In the genomic region with DNA sequence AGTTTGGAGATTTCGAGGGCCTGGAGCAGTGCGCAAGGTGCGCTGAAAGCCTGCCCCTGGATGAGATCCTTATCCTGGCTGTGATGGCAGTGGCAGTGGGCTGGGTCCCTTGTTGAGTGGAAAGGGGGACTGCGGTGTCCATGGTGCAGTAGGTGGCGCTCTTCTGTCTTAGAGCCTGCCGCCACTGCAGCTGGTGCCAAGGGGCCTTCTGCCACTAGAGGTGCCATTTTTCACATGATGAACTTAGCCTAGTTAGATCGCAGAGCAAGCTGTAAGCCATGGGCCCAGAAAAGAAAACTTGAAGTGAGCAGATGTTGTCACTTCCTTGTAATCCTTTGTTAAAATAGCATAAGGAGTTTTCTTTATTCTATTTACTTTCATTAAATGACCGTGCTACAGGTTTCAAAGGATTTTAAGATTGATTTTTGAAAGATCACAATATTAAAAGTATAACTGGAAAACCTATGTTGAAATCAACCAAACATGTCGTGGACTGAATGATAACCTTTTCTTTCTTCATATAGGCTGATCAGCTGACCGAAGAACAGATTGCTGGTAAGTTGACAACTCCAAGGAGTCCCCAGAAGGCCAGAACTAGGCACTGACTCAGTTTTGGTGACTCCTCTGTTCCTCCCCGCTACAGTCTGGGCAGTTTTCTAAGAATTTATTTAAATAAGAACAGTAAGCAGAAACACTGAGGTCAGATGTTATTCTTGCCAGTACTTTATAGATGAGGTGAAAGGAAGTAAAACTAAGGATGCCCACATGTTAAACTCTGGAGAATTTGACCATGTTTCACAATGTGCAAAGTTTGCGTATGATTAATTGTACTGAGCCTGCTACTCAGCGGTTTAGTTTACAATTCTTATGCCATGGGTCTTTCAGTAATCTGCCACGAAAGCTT, we compare ENCODE assay signal across 8 cellular contexts. TPM values are rescaled to one million over a fixed set of nuclear protein-coding genes. Genes with fewer than 3 reads are reported as not detected.
DNase-seq lines count a peak whose midpoint lies in the region; ATAC-seq, FAIRE-seq and TF ChIP-seq lines count a peak whose summit lies in the region.

No MANE protein-coding gene starts in this region.

- H4K20me1 ChIP-seq in OCI-LY7 (ENCODE audit: insufficient read depth, low read length) = peaks cover 28% of the 10 kb centered on the region

- H3K9me2 ChIP-seq in OCI-LY7 (ENCODE audit: insufficient read depth, low read length) = no peaks in the 10 kb centered on the region

- intact Hi-C loops in OCI-LY7 (cut with micrococcal nuclease; ENCODE audit: unreplicated experiment) = loop anchor here (1.0 to 5.0 kb wide), 5 partner anchors 142 to 663 kb away; partner anchors contain the start of genes PSMC1, RPS6KA5 and TDP1

- peak; percentile 92 for DNase-seq in D721Med (ENCODE audit: insufficient read length, low spot score)
- DNase-seq in HuH-7.5 (ENCODE audit: low spot score) = peak; percentile 91
- peak; percentile 93 for DNase-seq in OCI-LY7 (ENCODE audit: low spot score)
- DNase-seq in activated T-cell treated with anti-CD3 and anti-CD28 coated beads for 24 hours (ENCODE audit: low read depth) = peak; percentile 75
- DNase-seq in epithelial cell of prostate (ENCODE audit: low read depth, low spot score) = peak; percentile 54
- peak; percentile 67 to 71 for DNase-seq in stimulated activated CD8-positive, alpha-beta memory T cell treated with anti-CD3 and anti-CD28 coated beads, Interleukin-4, amount 100 ng/mL, for 4 hours (ENCODE audit: low read depth in 2 of 2, low spot score in 1 of 2)

- H3K27me3 ChIP-seq in muscle layer of colon (ENCODE audit: control insufficient read depth in 1 of 2, insufficient read depth in 2 of 2, low read length in 2 of 2) = no peaks in the 10 kb centered on the region

- H3K9me3 ChIP-seq in OCI-LY7 (ENCODE audit: low read length) = no peaks in the 10 kb centered on the region
- no peaks in the 10 kb centered on the region for H3K9me3 ChIP-seq in muscle layer of colon (ENCODE audit: low read length)

- FAIRE-seq in D721Med (lab: Jason Lieb, UNC) = no peak

- H3K27ac ChIP-seq in OCI-LY7 (ENCODE audit: low read depth, low read length, poor library complexity, severe bottlenecking) (no peak overlapping the region), epithelial cell of prostate (peak overlapping the region; percentile 85), muscle layer of colon (ENCODE audit: low read depth, low read length) (peak overlapping the region; percentile 85)

- BruUV-seq in OCI-LY7 (replicated peaks; lab: Mats Ljungman, UMichigan) = TSS peak; percentile 16

- H3K9ac ChIP-seq in muscle layer of colon (ENCODE audit: low read length) = peak overlapping the region; percentile 71

- H3K4me1 ChIP-seq in OCI-LY7 (ENCODE audit: insufficient read depth, low read length, poor library complexity, severe bottlenecking) = peaks cover 20% of the 10 kb centered on the region
- H3K4me1 ChIP-seq in muscle layer of colon (ENCODE audit: insufficient read depth, low read length) = peaks cover 54% of the 10 kb centered on the region

- H3K79me2 ChIP-seq in OCI-LY7 (ENCODE audit: insufficient read depth, low read depth, low read length) = peaks cover 38% of the 10 kb centered on the region

- TF ChIP-seq CTCF in D721Med (IDR thresholded peaks at IDR 0.05; ENCODE audit: insufficient read depth, missing control alignments) (peak; percentile 100), OCI-LY7 (conservative IDR thresholded peaks at IDR 0.05; ENCODE audit: low read length) (peak; percentile 100)

- no peak overlapping the region for H2AFZ ChIP-seq in OCI-LY7 (ENCODE audit: low read length)

- peaks cover 56% of the 10 kb centered on the region for H3K36me3 ChIP-seq in OCI-LY7 (ENCODE audit: insufficient read depth, low read length)
- peaks cover 50% of the 10 kb centered on the region for H3K36me3 ChIP-seq in muscle layer of colon (ENCODE audit: insufficient read depth, low read length)

- CTCF ChIA-PET in OCI-LY7 (lab: Charles Lee; ENCODE audit: unreplicated experiment) = interaction anchor here (1.3 to 1.4 kb wide), 2 partner anchors 110 to 297 kb away, joined by 4 to 5 read pairs; no protein-coding TSS in a partner anchor

- H3K4me2 ChIP-seq in OCI-LY7 (ENCODE audit: low read length) = peak overlapping the region; percentile 85

- POLR2A ChIA-PET in OCI-LY7 (lab: Charles Lee) = interaction anchor here (0.6 to 1.2 kb wide), 3 partner anchors 19 to 1023 kb away, joined by 3 to 4 read pairs (median 3); no protein-coding TSS in a partner anchor

- peak; percentile 48 for ATAC-seq in GM21515 (IDR thresholded peaks at IDR 0.05; ENCODE audit: unreplicated experiment)

- H3K4me3 ChIP-seq in OCI-LY7 (ENCODE audit: low read depth, low read length, poor library complexity, severe bottlenecking) (peak overlapping the region; percentile 100), muscle layer of colon (ENCODE audit: low read depth in 1 of 2, low read length in 2 of 2) (peak overlapping the region in 1 of 2 donors; percentile 76)

RNA-seq across cellular contexts. Expression of gene CALM1, which starts 3.0 kb away (rescaled TPM):
- total RNA-seq in OCI-LY7 (2014; rRNA removed; shearing (Covaris generic)) = 311 and 323 TPM in 2 replicates
- 282 and 288 TPM in 2 replicates for total RNA-seq in OCI-LY7 (2022)
